In the genomic region with DNA sequence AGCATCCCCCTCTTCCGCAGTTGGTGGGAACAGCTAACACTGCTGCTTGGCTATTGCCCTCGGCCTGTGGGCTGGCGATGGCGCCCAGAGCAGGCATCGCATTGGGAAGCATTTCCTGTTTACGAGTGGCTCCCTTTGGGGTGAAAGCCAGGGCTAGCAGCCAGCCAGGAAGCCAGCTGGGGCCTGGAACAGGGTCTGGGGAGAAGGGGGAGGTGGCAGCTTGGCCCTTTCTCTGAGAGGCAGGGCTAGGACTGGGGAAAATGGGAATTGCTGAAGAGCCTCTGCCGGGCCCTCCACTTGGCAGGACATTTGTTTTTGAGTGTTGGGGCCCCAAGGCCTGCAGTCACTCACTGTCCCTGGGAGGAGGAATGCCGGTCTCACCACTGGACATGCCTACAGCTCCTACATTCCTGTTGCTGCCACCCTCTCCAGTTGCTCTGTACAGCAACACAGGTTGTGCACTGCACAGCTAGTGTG, we compare ENCODE assay signal across 10 cellular contexts. TPM values are rescaled to one million over a fixed set of nuclear protein-coding genes. Genes with fewer than 3 reads are reported as not detected.
A peak's percentile ranks its signal among the peaks of the same experiment; 100 is the strongest.
DNase-seq lines count a peak whose midpoint lies in the region; ATAC-seq and TF ChIP-seq lines count a peak whose summit lies in the region.
"Had no signal": no experiment of that assay in that cellular context is flagged by ENCODE, and none has a peak within 500 bp of the region (broad histone marks: within the 10 kb centered on the region; RNA-seq: fewer than 3 reads in every experiment).

No MANE protein-coding gene starts in this region.

- DNase-seq in head of caudate nucleus (peak; percentile 81 to 96 (median 91)), trophoblast cell (no peak), progenitor cell of endocrine pancreas (ENCODE audit: low spot score, unreplicated experiment) (no peak), T-helper 1 cell (no peak), DMS114 treated with DMSO at 0.1 percent for 48 hours (lab: John Stamatoyannopoulos, UW; ENCODE audit: unreplicated experiment) (no peak)

- H2AK5ac ChIP-seq in trophoblast cell (ENCODE audit: low read length) = no peak overlapping the region

- no peak overlapping the region for H2AFZ ChIP-seq in trophoblast cell (ENCODE audit: insufficient read depth, low read length, poor library complexity)

- H2BK5ac ChIP-seq in trophoblast cell (ENCODE audit: low read depth, low read length, poor library complexity) = no peak overlapping the region

- H3K14ac ChIP-seq in trophoblast cell (ENCODE audit: low read length) = peak overlapping the region; percentile 13

- H4K20me1 ChIP-seq in BLaER1 treated with 17β-estradiol and CSF1 and Interleukin-3, amounts not matched to agents 10 nM and 100 nM = peaks cover 8 to 84% (median 17%) of the 10 kb centered on the region in 11 experiments; a peak in 21 of 22 replicates

- H3K4me1 Mint-ChIP-seq in progenitor cell of endocrine pancreas (ENCODE audit: low read depth) = peaks cover 8% of the 10 kb centered on the region

- H3K4me2 ChIP-seq in BLaER1 treated with 17β-estradiol and CSF1 and Interleukin-3, amounts not matched to agents 10 nM and 100 nM = peak overlapping the region in 9 of 11 experiments; percentile 31 to 81 (median 42); a peak in 15 of 22 replicates
- no peak overlapping the region for H3K4me2 ChIP-seq in trophoblast cell (ENCODE audit: low read length)

- H4K12ac ChIP-seq in trophoblast cell (ENCODE audit: low read depth, low read length) = no peak overlapping the region

- no peak for ATAC-seq in HG02973 (IDR thresholded peaks at IDR 0.05; ENCODE audit: unreplicated experiment)
- ATAC-seq: HCT116, left colon had no signal

- intact Hi-C loops in head of caudate nucleus (cut with DNase I) = no loop called here

- H3K79me1 ChIP-seq in trophoblast cell (ENCODE audit: low read length) = peaks cover 37% of the 10 kb centered on the region

- no peak overlapping the region for H3K4me3 ChIP-seq in BLaER1 treated with 17β-estradiol and CSF1 and Interleukin-3, amounts not matched to agents 10 nM and 100 nM
- no peak overlapping the region for H3K4me3 ChIP-seq in trophoblast cell (ENCODE audit: low read depth, low read length)

- no peaks in the 10 kb centered on the region for H3K9me3 ChIP-seq in BLaER1 treated with 17β-estradiol and CSF1 and Interleukin-3, amounts not matched to agents 10 nM and 100 nM (replicated peaks in 1 of 11)
- no peaks in the 10 kb centered on the region for H3K9me3 ChIP-seq in trophoblast cell (ENCODE audit: insufficient read depth, low read depth, low read length)

- peaks cover 10 to 92% (median 80%) of the 10 kb centered on the region in 10 experiments; a peak in 19 of 20 replicates for H3K4me1 ChIP-seq in BLaER1 treated with 17β-estradiol and CSF1 and Interleukin-3, amounts not matched to agents 10 nM and 100 nM
- H3K4me1 ChIP-seq in trophoblast cell (ENCODE audit: control insufficient read depth in 1 of 2, insufficient read depth in 2 of 2, low read length in 2 of 2) = peaks cover 45 to 59% of the 10 kb centered on the region in 2 experiments

- 37 to 55% (median 51%) methylated on average over 8 of the region's 8 CpGs for WGBS in adipose tissue, 3 donors
- no CpG with 5 or more reads among the region's 8 CpGs for WGBS in trophoblast cell (ENCODE audit: extremely low coverage, insufficient coverage, insufficient read length)

- H3K27ac ChIP-seq in BLaER1 treated with 17β-estradiol and CSF1 and Interleukin-3, amounts not matched to agents 10 nM and 100 nM = peak overlapping the region in 1 of 11 experiments; percentile 19; a peak in 2 of 22 replicates
- peak overlapping the region; percentile 26 for H3K27ac ChIP-seq in adipose tissue (ENCODE audit: low read depth, low read length)
- no peak overlapping the region for H3K27ac ChIP-seq in trophoblast cell (ENCODE audit: low read depth, low read length)

- peak overlapping the region; percentile 40 for H4K91ac ChIP-seq in trophoblast cell (ENCODE audit: low read depth, low read length)

- H3K36me3 ChIP-seq in BLaER1 treated with 17β-estradiol and CSF1 and Interleukin-3, amounts not matched to agents 10 nM and 100 nM = peaks cover 0 to 45% (median 0%) of the 10 kb centered on the region in 11 experiments; a peak in 6 of 22 replicates
- H3K36me3 ChIP-seq in trophoblast cell (ENCODE audit: control insufficient read depth in 1 of 2, insufficient read depth in 2 of 2, low read length in 2 of 2) = peaks cover 3 to 9% of the 10 kb centered on the region in 2 experiments

- H3K23ac ChIP-seq in trophoblast cell (ENCODE audit: low read length) = no peak overlapping the region

- peak overlapping the region; percentile 80 for H2BK12ac ChIP-seq in trophoblast cell (ENCODE audit: low read length)

- H3K9ac ChIP-seq in BLaER1 treated with 17β-estradiol and CSF1 and Interleukin-3, amounts not matched to agents 10 nM and 100 nM = peak overlapping the region in 1 of 11 experiments; percentile 24; a peak in 1 of 22 replicates
- H3K9ac ChIP-seq in trophoblast cell (ENCODE audit: low read length) = no peak overlapping the region

- H4K8ac ChIP-seq in trophoblast cell (ENCODE audit: low read depth, low read length) = no peak overlapping the region

- H3K27me3 ChIP-seq in BLaER1 treated with 17β-estradiol and CSF1 and Interleukin-3, amounts not matched to agents 10 nM and 100 nM = no peaks in the 10 kb centered on the region
- H3K27me3 ChIP-seq in trophoblast cell (ENCODE audit: insufficient read depth, low read length) = no peaks in the 10 kb centered on the region

- H3K36me3 Mint-ChIP-seq in progenitor cell of endocrine pancreas (ENCODE audit: insufficient read depth) = no peaks in the 10 kb centered on the region

- no peaks in the 10 kb centered on the region for H3K9me3 Mint-ChIP-seq in progenitor cell of endocrine pancreas (ENCODE audit: low read depth)

- no peak overlapping the region for H3K4me3 Mint-ChIP-seq in progenitor cell of endocrine pancreas (ENCODE audit: low read depth)

- H2BK120ac ChIP-seq in trophoblast cell (ENCODE audit: insufficient read depth, low read length, poor library complexity) = no peak overlapping the region

- no peak overlapping the region for H3K4ac ChIP-seq in trophoblast cell (ENCODE audit: low read depth, low read length)

- H3K18ac ChIP-seq in trophoblast cell (ENCODE audit: low read length) = no peak overlapping the region

- no peak overlapping the region for H3K27ac Mint-ChIP-seq in progenitor cell of endocrine pancreas

- TF ChIP-seq CTCF in progenitor cell of endocrine pancreas (IDR thresholded peaks at IDR 0.05; ENCODE audit: unreplicated experiment) = no peak

- peaks cover 23% of the 10 kb centered on the region for H3K79me2 ChIP-seq in trophoblast cell (ENCODE audit: control insufficient read depth, insufficient read depth, low read length, poor library complexity)

- no peaks in the 10 kb centered on the region for H3K27me3 Mint-ChIP-seq in progenitor cell of endocrine pancreas

RNA-seq across cellular contexts. Expression of gene MTSS2, which starts 2.5 kb away (rescaled TPM):
- 10 to 100 TPM in 2 of 3 donors, 1 to 10 TPM in 1; 9.4 to 36.6 (median 32.7) TPM for polyA plus RNA-seq in adipose tissue
- polyA plus RNA-seq in trophoblast cell (2013) = 164 and 171 TPM in 2 replicates
- total RNA-seq in progenitor cell of endocrine pancreas = 55.0 and 57.1 TPM in 2 replicates

RNA-seq across cellular contexts. Expression of gene IL34, which starts 41.9 kb away (rescaled TPM):
- 1 to 10 TPM in 2 of 3 donors, under 1 TPM in 1; 0.76 to 3.0 (median 1.4) TPM for polyA plus RNA-seq in adipose tissue
- 0.15 and 0.18 TPM in 2 replicates for polyA plus RNA-seq in trophoblast cell (2013)
- not detected in 2 replicates for total RNA-seq in progenitor cell of endocrine pancreas

Comparison
In these comparisons a context has a peak if more than half of its experiments do, and no peak if none do; other contexts are left out.
1. DNase-seq: peak in head of caudate nucleus (42 of 42); none in trophoblast cell (0 of 2), progenitor cell of endocrine pancreas (single experiment), T-helper 1 cell (0 of 5) and DMS114 treated with DMSO at 0.1 percent for 48 hours (single experiment).